8 cellular contexts compared by ENCODE assay signal in the genomic region with DNA sequence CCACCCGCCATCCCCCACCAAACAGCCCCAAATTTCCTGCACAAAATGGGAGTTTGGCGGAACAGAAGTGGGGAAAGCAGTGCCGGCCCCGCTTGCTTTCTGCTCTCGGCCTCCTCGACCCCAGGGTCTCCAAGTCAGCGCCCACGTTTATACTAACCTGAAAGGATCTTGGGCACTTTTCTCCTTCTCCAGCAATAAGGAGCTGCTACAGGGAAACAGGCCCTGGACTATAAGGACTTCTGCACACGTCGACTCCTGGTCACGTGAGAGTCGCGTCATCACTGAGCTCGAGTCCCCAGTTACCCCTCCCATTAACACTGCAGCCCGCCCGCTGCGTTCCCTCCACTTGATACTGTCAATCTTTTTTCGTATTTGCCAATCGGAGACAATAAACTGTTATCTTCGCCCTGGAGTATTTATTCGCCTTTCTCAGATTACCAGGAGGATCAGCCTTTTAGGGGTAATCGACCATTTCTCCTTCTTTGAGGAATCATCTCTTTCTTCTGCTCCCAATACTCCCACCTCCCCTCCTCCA. TPM values are rescaled to one million over a fixed set of nuclear protein-coding genes. Genes with fewer than 3 reads are reported as not detected.
DNase-seq lines count a peak whose midpoint lies in the region; ATAC-seq and TF ChIP-seq lines count a peak whose summit lies in the region.

A gene with protein sequence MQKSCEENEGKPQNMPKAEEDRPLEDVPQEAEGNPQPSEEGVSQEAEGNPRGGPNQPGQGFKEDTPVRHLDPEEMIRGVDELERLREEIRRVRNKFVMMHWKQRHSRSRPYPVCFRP (minus strand): TSS at position 235 of the 535 bp plus-strand sequence. CDS start 1,176 bp downstream, outside the sequence.

- H3K27me3 Mint-ChIP-seq in H9 (ENCODE audit: low read depth) (peaks cover 1% of the 10 kb centered on the region; the same call in 1 of the 2 replicates), glutamatergic neuron (ENCODE audit: unreplicated experiment) (peaks cover 2% of the 10 kb centered on the region)
- no peaks in the 10 kb centered on the region for H3K27me3 Mint-ChIP-seq in activated naive CD8-positive, alpha-beta T cell treated with anti-CD3 and anti-CD28 coated beads for 36 hours

- H2BK120ac ChIP-seq in H9 (ENCODE audit: low read depth, low read length, poor library complexity, severe bottlenecking), result no peak within 1 kb of the TSS

- H3K23me2 ChIP-seq in H9 (ENCODE audit: insufficient read length, low read depth, low read length, poor library complexity, severe bottlenecking), result peaks cover 4% of the 10 kb centered on the region

- H3K18ac ChIP-seq in H9 (ENCODE audit: insufficient read length, low read depth, low read length), result peak within 1 kb of the TSS; percentile 71

- no peak within 1 kb of the TSS for H2AFZ ChIP-seq in H9 (ENCODE audit: low read length)
- peak within 1 kb of the TSS; percentile 79 for H2AFZ ChIP-seq in MM.1S (ENCODE audit: low read length)

- peak within 1 kb of the TSS; percentile 77 for H3K27ac ChIP-seq in H9 (ENCODE audit: insufficient read length, low read depth, low read length)
- H3K27ac ChIP-seq in MM.1S (ENCODE audit: low read length), result peak within 1 kb of the TSS; percentile 22; the same call in 1 of the 2 replicates
- peak within 1 kb of the TSS; percentile 88 to 93 for H3K27ac ChIP-seq in testis

- peak within 1 kb of the TSS; percentile 81 for H3K9ac ChIP-seq in H9 (ENCODE audit: extremely low read depth, insufficient read length, low read length)
- H3K9ac ChIP-seq in MM.1S (ENCODE audit: low read length), result peak within 1 kb of the TSS; percentile 74

- no CpG with 5 or more reads among the region's 22 CpGs for WGBS in H9 (ENCODE audit: extremely low coverage, insufficient read length, low lambda C conversion rate)
- WGBS in testis, 2 donors, result 0 to 1% methylated on average over 19 to 22 of the region's 22 CpGs

- H2AK5ac ChIP-seq in H9 (ENCODE audit: insufficient read length, low read length), result no peak within 1 kb of the TSS

- no peak within 1 kb of the TSS for H3K23ac ChIP-seq in H9 (ENCODE audit: insufficient read length, low read depth, low read length)

- H3K9me3 Mint-ChIP-seq in H9 (peaks cover 2 to 52% of the 10 kb centered on the region in 2 experiments; a peak in 4 of 5 replicates), glutamatergic neuron (ENCODE audit: unreplicated experiment) (peaks cover 2% of the 10 kb centered on the region)
- no peaks in the 10 kb centered on the region for H3K9me3 Mint-ChIP-seq in activated naive CD8-positive, alpha-beta T cell treated with anti-CD3 and anti-CD28 coated beads for 36 hours

- H3K9me2 ChIP-seq in MM.1S (replicated peaks; ENCODE audit: insufficient read depth, low read length), result no peaks in the 10 kb centered on the region

- H4K20me1 ChIP-seq in H9 (ENCODE audit: control insufficient read depth, insufficient read depth, insufficient read length), result no peaks in the 10 kb centered on the region
- no peaks in the 10 kb centered on the region for H4K20me1 ChIP-seq in MM.1S (ENCODE audit: insufficient read depth, low read length)

- H4K91ac ChIP-seq in H9 (ENCODE audit: insufficient read length, low read depth, low read length), result no peak within 1 kb of the TSS

- peak within 1 kb of the TSS; percentile 64 for H3K56ac ChIP-seq in H9 (ENCODE audit: insufficient read length, low read depth, low read length)

- DNase-seq in ELR (ENCODE audit: low read depth) (peak; percentile 74), H9 (peak; percentile 90), MM.1S (peak; percentile 71), SK-N-DZ (ENCODE audit: low spot score) (peak; percentile 71), glutamatergic neuron (peak; percentile 64), omental fat pad (ENCODE audit: low spot score) (peak; percentile 54), testis (peak; percentile 93)
- peak; percentile 61 for DNase-seq in activated naive CD8-positive, alpha-beta T cell treated with anti-CD3 and anti-CD28 coated beads for 36 hours

- H4K8ac ChIP-seq in H9 (replicated peaks; ENCODE audit: insufficient read length, low read depth, low read length), result no peak within 1 kb of the TSS

- no peak within 1 kb of the TSS; the same call in 1 of the 2 replicates for H3K14ac ChIP-seq in H9 (ENCODE audit: insufficient read depth, low read length)

- H3K4me3 Mint-ChIP-seq in H9, result peak within 1 kb of the TSS; percentile 82 to 89
- H3K4me3 Mint-ChIP-seq in activated naive CD8-positive, alpha-beta T cell treated with anti-CD3 and anti-CD28 coated beads for 36 hours, result peak within 1 kb of the TSS; percentile 94
- peak within 1 kb of the TSS; percentile 94 for H3K4me3 Mint-ChIP-seq in glutamatergic neuron (ENCODE audit: unreplicated experiment)

- ATAC-seq in omental fat pad (ENCODE audit: low FRiP score), result peak; percentile 77

- H3K4me2 ChIP-seq in H9 (ENCODE audit: insufficient read depth, insufficient read length, low read length) (peak within 1 kb of the TSS; percentile 58), MM.1S (ENCODE audit: low read depth, low read length) (peak within 1 kb of the TSS; percentile 67)

- no peaks in the 10 kb centered on the region for H3K79me2 ChIP-seq in H9 (ENCODE audit: insufficient read depth, low read length)
- H3K79me2 ChIP-seq in MM.1S (ENCODE audit: low read length), result peaks cover 9% of the 10 kb centered on the region

- no peak within 1 kb of the TSS for H2BK15ac ChIP-seq in H9 (ENCODE audit: low read depth, low read length)

- no peak within 1 kb of the TSS for H2BK20ac ChIP-seq in H9 (ENCODE audit: low read depth, low read length, poor library complexity, severe bottlenecking)

- intact Hi-C loops in testis (cut with DNase I; ENCODE audit: low total_unique reads), result no loop called here

- no peak within 1 kb of the TSS for H2BK12ac ChIP-seq in H9 (ENCODE audit: insufficient read length, low read depth, low read length)

- H3K27ac Mint-ChIP-seq in H9 (peak within 1 kb of the TSS; percentile 97 to 99 (median 98)), glutamatergic neuron (ENCODE audit: unreplicated experiment) (peak within 1 kb of the TSS; percentile 89)
- peak within 1 kb of the TSS; percentile 96 for H3K27ac Mint-ChIP-seq in activated naive CD8-positive, alpha-beta T cell treated with anti-CD3 and anti-CD28 coated beads for 36 hours

- peak within 1 kb of the TSS; percentile 75 for H3K4me3 ChIP-seq in MM.1S (ENCODE audit: low read length)
- peak within 1 kb of the TSS; percentile 62 to 70 for H3K4me3 ChIP-seq in testis

- H3K36me3 ChIP-seq in MM.1S (replicated peaks; ENCODE audit: insufficient read depth, low read length) (no peaks in the 10 kb centered on the region), testis (ENCODE audit: low read depth, missing control alignments) (no peaks in the 10 kb centered on the region)

- H3K4me1 ChIP-seq in H9 (ENCODE audit: insufficient read depth, low read length) (0 out of 2 replicates have a peak, but pooled peaks cover 2% of the 10 kb centered on the region), MM.1S (ENCODE audit: low read length) (no peaks in the 10 kb centered on the region), testis (no peaks in the 10 kb centered on the region)

- H3K4me1 Mint-ChIP-seq in H9, result peaks cover 7 to 20% of the 10 kb centered on the region in 2 experiments; a peak in 3 of 4 replicates
- H3K4me1 Mint-ChIP-seq in activated naive CD8-positive, alpha-beta T cell treated with anti-CD3 and anti-CD28 coated beads for 36 hours, result peaks cover 15% of the 10 kb centered on the region
- peaks cover 2% of the 10 kb centered on the region for H3K4me1 Mint-ChIP-seq in glutamatergic neuron (ENCODE audit: low read depth, unreplicated experiment)

- H3K9me3 ChIP-seq in H9 (ENCODE audit: control insufficient read depth, low read depth, low read length) (no peaks in the 10 kb centered on the region), MM.1S (replicated peaks; ENCODE audit: insufficient read depth, low read length) (no peaks in the 10 kb centered on the region), testis (no peaks in the 10 kb centered on the region)

- no peak within 1 kb of the TSS for H2BK5ac ChIP-seq in H9 (ENCODE audit: insufficient read length, low read length)

- no peaks in the 10 kb centered on the region for H3F3A ChIP-seq in MM.1S (ENCODE audit: insufficient read depth, low read length)

- TF ChIP-seq CTCF in H9 (conservative IDR thresholded peaks at IDR 0.05) (no peak), MM.1S (IDR thresholded peaks at IDR 0.05; ENCODE audit: low read length) (no peak), glutamatergic neuron (IDR thresholded peaks at IDR 0.05; ENCODE audit: partially characterized antibody, unreplicated experiment) (no peak), omental fat pad (IDR thresholded peaks at IDR 0.05) (no peak), testis (IDR thresholded peaks at IDR 0.05) (no peak)

- no peak for TF ChIP-seq POLR2A in testis (IDR thresholded peaks at IDR 0.05)

- no peak within 1 kb of the TSS for H3K4ac ChIP-seq in H9 (ENCODE audit: low read depth, low read length)

- H3K27me3 ChIP-seq in H9 (ENCODE audit: insufficient read depth, low read length), result no peaks in the 10 kb centered on the region
- H3K27me3 ChIP-seq in MM.1S (replicated peaks; ENCODE audit: insufficient read depth, low read length), result no peaks in the 10 kb centered on the region
- no peaks in the 10 kb centered on the region for H3K27me3 ChIP-seq in testis

- no peak within 1 kb of the TSS for H3T11ph ChIP-seq in H9 (ENCODE audit: low read length)

- H3K36me3 Mint-ChIP-seq in H9 (ENCODE audit: insufficient read depth in 1 of 3, low read depth in 3 of 3) (peaks cover 16 to 19% (median 17%) of the 10 kb centered on the region in 3 experiments), glutamatergic neuron (ENCODE audit: unreplicated experiment) (no peaks in the 10 kb centered on the region)
- peaks cover 11% of the 10 kb centered on the region for H3K36me3 Mint-ChIP-seq in activated naive CD8-positive, alpha-beta T cell treated with anti-CD3 and anti-CD28 coated beads for 36 hours

- H4K5ac ChIP-seq in H9 (ENCODE audit: insufficient read length, low read depth, low read length), result peak within 1 kb of the TSS; percentile 11

- H3K79me1 ChIP-seq in H9 (ENCODE audit: insufficient read depth, low read depth, low read length, poor library complexity, severe bottlenecking), result no peaks in the 10 kb centered on the region

RNA-seq across cellular contexts. Expression of the gene that starts here (rescaled TPM):
- total RNA-seq in H9 (2021), result 78.1 and 79.0 TPM in 2 replicates
- 50.4 and 54.6 TPM in 2 replicates for polyA plus RNA-seq in SK-N-DZ (2014; cell fraction: cytosol; rRNA removed)
- 30.3 and 31.0 TPM in 2 replicates for polyA plus RNA-seq in SK-N-DZ (2014; cell fraction: nucleus; rRNA removed)
- 10 to 100 TPM; 37.2 to 38.1 TPM for total RNA-seq in activated naive CD8-positive, alpha-beta T cell treated with anti-CD3 and anti-CD28 coated beads for 36 hours
- 48.6 TPM for total RNA-seq in glutamatergic neuron (ENCODE audit: unreplicated experiment)
- 10 to 100 TPM; 28.9 to 60.2 (median 49.7) TPM for total RNA-seq in omental fat pad
- total RNA-seq in testis, result 10 to 100 TPM; 76.5 to 91.1 TPM
- 83.1 TPM for polyA plus RNA-seq in testis (ENCODE audit: insufficient read depth, low read depth, low replicate concordance)

Comparison
In these comparisons a context has a peak if more than half of its experiments do, and no peak if none do; other contexts are left out.
1. Peak in every context shown above with its lines: DNase-seq, ATAC-seq, H3K4me3 ChIP-seq and H3K27ac ChIP-seq.
2. H3K27ac ChIP-seq: peak in every context shown above with its lines; median percentile 90 in testis; 77 in H9; 22 in MM.1S.